ENCODE assay signal across 8 cellular contexts in genomic region chr1:167803358-167804217, GRCh38.
DNase-seq lines count a peak whose midpoint lies in the region; ATAC-seq lines count a peak whose summit lies in the region.

No MANE protein-coding gene starts in this region.

- DNase-seq in CD1c-positive myeloid dendritic cell (ENCODE audit: extremely low spot score), result peak; percentile 96
- DNase-seq in NCI-H510A (lab: John Stamatoyannopoulos, UW), result peak; percentile 77
- peak; percentile 88 for DNase-seq in activated CD4-positive, CD25-positive, alpha-beta regulatory T cell treated with anti-CD3 and anti-CD28 coated beads, Interleukin-2, amount 50 U/mL, for 72 hours
- peak; percentile 88 for DNase-seq in cerebellar cortex (ENCODE audit: low spot score)
- DNase-seq in left colon, result peak; percentile 89 to 96
- DNase-seq in stimulated activated CD4-positive, alpha-beta T cell treated with anti-CD3 and anti-CD28 coated beads, Interleukin-4, amount 100 ng/mL, for 24 hours, result peak; percentile 93

- intact Hi-C loops in left colon (cut with DNase I, micrococcal nuclease), result no loop called here

- ATAC-seq in GM19395 (IDR thresholded peaks at IDR 0.05; ENCODE audit: unreplicated experiment), result peak; percentile 94
- ATAC-seq in HG03460 (IDR thresholded peaks at IDR 0.05; ENCODE audit: unreplicated experiment), result peak; percentile 81
- ATAC-seq in left colon, result peak; percentile 96

Comparison
In these comparisons a context has a peak if more than half of its experiments do, and no peak if none do; other contexts are left out.
1. Peak in every context shown above with its lines: DNase-seq and ATAC-seq.